ENCODE assay signal across 8 cellular contexts in the genomic region with DNA sequence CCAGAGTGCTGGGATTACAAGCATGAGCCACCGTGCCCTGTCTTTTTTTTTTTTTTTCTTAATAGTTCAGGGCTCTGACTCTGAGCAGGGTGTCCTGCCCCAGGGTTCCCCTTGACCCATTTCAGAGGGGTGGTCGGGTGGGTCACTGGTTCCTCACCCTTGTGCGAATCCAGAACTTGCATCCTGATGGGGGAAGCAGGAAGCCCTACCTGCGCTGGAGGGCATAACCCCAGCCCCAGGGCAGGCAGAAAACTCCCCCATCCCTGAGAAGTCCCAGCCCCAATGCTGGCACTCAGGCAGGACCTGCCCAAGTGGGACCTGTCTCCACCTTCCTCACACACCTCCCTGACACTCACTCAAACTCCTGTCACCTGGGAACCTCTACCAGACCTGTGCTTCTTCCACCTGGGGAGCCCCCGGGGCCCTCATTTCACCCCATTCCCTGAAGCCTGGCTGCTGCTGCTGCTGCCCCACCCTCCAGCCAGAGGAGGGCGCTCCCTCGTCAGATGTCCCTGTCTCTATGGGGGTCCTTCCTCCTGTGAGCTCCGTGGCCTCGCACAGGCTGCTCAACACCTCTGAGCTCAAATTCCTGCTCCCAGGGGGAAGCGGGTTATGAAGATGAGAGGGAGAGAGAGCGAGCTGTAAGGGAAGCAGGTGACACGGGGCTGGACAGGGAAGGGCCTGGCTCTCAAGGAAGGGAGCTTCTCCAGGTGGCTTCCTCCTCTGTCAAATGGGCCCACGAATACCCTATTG. TPM values are rescaled to one million over a fixed set of nuclear protein-coding genes. Genes with fewer than 3 reads are reported as not detected.
DNase-seq lines count a peak whose midpoint lies in the region; FAIRE-seq and TF ChIP-seq lines count a peak whose summit lies in the region.

No MANE protein-coding gene starts in this region.

- H3F3A ChIP-seq in OCI-LY1 (ENCODE audit: insufficient read depth, low read length), result no peaks in the 10 kb centered on the region

- no peaks in the 10 kb centered on the region for H3K79me2 ChIP-seq in OCI-LY1 (ENCODE audit: insufficient read depth, low read length)

- H3K36me3 Mint-ChIP-seq in brain, result peaks cover 17% of the 10 kb centered on the region

- intact Hi-C loops in kidney (cut with DNase I), result no loop called here

- H3K9ac ChIP-seq in OCI-LY1 (ENCODE audit: low read length) (peak overlapping the region; percentile 12; the same call in 1 of the 2 replicates), kidney (ENCODE audit: low read length in 2 of 2) (no peak overlapping the region)

- no peak overlapping the region for H2AFZ ChIP-seq in OCI-LY1 (ENCODE audit: low read length)

- no peaks in the 10 kb centered on the region for H3K9me3 ChIP-seq in OCI-LY1 (ENCODE audit: low read length)
- no peaks in the 10 kb centered on the region for H3K9me3 ChIP-seq in kidney (ENCODE audit: control insufficient read depth in 1 of 2, low read length in 2 of 2)

- H3K4me2 ChIP-seq in OCI-LY1 (ENCODE audit: low read length), result peak overlapping the region; percentile 62

- peak overlapping the region; percentile 81 to 87 (median 86) for H3K4me3 Mint-ChIP-seq in brain

- peaks cover 17% of the 10 kb centered on the region for H3K4me1 Mint-ChIP-seq in brain

- H3K9me3 Mint-ChIP-seq in brain, result peaks cover 17 to 29% (median 25%) of the 10 kb centered on the region in 5 experiments

- H3K36me3 ChIP-seq in GM06990 (ENCODE audit: control insufficient read depth, insufficient read depth, low read length), result no peaks in the 10 kb centered on the region
- no peaks in the 10 kb centered on the region for H3K36me3 ChIP-seq in OCI-LY1 (ENCODE audit: insufficient read depth, low read length)
- H3K36me3 ChIP-seq in kidney (ENCODE audit: control insufficient read depth in 1 of 2, insufficient read depth in 2 of 2, low read length in 2 of 2), result no peaks in the 10 kb centered on the region

- no peak for TF ChIP-seq POLR2A in H54 (IDR thresholded peaks at IDR 0.05; ENCODE audit: low read depth, low read length)

- TF ChIP-seq CTCF in GM06990 (IDR thresholded peaks at IDR 0.05; ENCODE audit: insufficient read depth, low read length, poor library complexity, severe bottlenecking) (peak; percentile 36), OCI-LY1 (IDR thresholded peaks at IDR 0.05; ENCODE audit: low read length) (peak; percentile 94), brain (conservative IDR thresholded peaks at IDR 0.05) (peak; percentile 13 to 60), kidney (IDR thresholded peaks at IDR 0.05; ENCODE audit: borderline replicate concordance, extremely low read depth, insufficient read depth) (peak; percentile 19)

- no peak overlapping the region for H3K27ac ChIP-seq in OCI-LY1 (ENCODE audit: low read depth, low read length, poor library complexity, severe bottlenecking)
- no peak overlapping the region for H3K27ac ChIP-seq in kidney (ENCODE audit: low read depth in 2 of 2, low read length in 2 of 2)

- H3K27ac Mint-ChIP-seq in brain, result peak overlapping the region in 1 of 5 experiments; percentile 67

- DNase-seq in GM06990 (ENCODE audit: extremely low read depth, insufficient read length), result no peak
- peak; percentile 66 for DNase-seq in kidney
- peak; percentile 23 to 43 for DNase-seq in stimulated activated CD4-positive, alpha-beta T cell treated with anti-CD3 and anti-CD28 coated beads, Interleukin-2, amount 100 ng/mL, for 48 hours
- DNase-seq in foreskin melanocyte, result no peak
- DNase-seq in H54 (ENCODE audit: insufficient read length, low spot score), result no peak
- no peak for DNase-seq in DMS 273 (lab: John Stamatoyannopoulos, UW; ENCODE audit: unreplicated experiment)

- peaks cover 57% of the 10 kb centered on the region for H3K27me3 Mint-ChIP-seq in brain

- no peaks in the 10 kb centered on the region for H4K20me1 ChIP-seq in OCI-LY1 (ENCODE audit: insufficient read depth, low read length)

- H3K4me1 ChIP-seq in OCI-LY1 (ENCODE audit: insufficient read depth, low read length, severe bottlenecking) (peaks cover 8% of the 10 kb centered on the region), kidney (ENCODE audit: control insufficient read depth in 1 of 2, insufficient read depth in 1 of 2, low read depth in 1 of 2, low read length in 2 of 2) (peaks cover 0 to 8% of the 10 kb centered on the region in 2 donors)

- H3K9me2 ChIP-seq in OCI-LY1 (ENCODE audit: low read depth, low read length), result no peaks in the 10 kb centered on the region

- H3K4me3 ChIP-seq in GM06990 (replicated peaks; ENCODE audit: low read depth, low read length) (no peak overlapping the region), OCI-LY1 (ENCODE audit: low read depth, low read length, poor library complexity, severe bottlenecking) (peak overlapping the region; percentile 44), kidney (ENCODE audit: low read length in 2 of 2) (peak overlapping the region; percentile 25 to 62)

- no peak for FAIRE-seq in kidney (lab: Jason Lieb, UNC)
- no peak for FAIRE-seq in H54 (lab: Jason Lieb, UNC)

- no peaks in the 10 kb centered on the region; the same call in 1 of the 2 replicates for H3K27me3 ChIP-seq in GM06990 (replicated peaks; ENCODE audit: control insufficient read depth, insufficient read depth, low read length)
- 0 out of 2 replicates have a peak, but pooled peaks cover 3% of the 10 kb centered on the region for H3K27me3 ChIP-seq in OCI-LY1 (ENCODE audit: insufficient read depth, low read length)

RNA-seq across cellular contexts. Expression of a gene that starts 15.1 kb away (rescaled TPM):
- polyA plus RNA-seq in brain (ENCODE audit: insufficient read depth, low read depth, low replicate concordance) (3.7 TPM), kidney (ENCODE audit: insufficient read depth, low read depth, low replicate concordance) (1.7 TPM)
- 5.4 TPM for total RNA-seq in kidney

Comparison
In these comparisons a context has a peak if more than half of its experiments do, and no peak if none do; other contexts are left out.
1. DNase-seq: peak in kidney (single experiment) and stimulated activated CD4-positive, alpha-beta T cell treated with anti-CD3 and anti-CD28 coated beads, Interleukin-2, amount 100 ng/mL, for 48 hours (2 of 2); none in GM06990 (single experiment), foreskin melanocyte (single experiment), H54 (single experiment) and DMS 273 (single experiment).
2. CTCF ChIP-seq: peak in every context shown above with its lines; median percentile 94 in OCI-LY1; 36 in brain; 36 in GM06990; 19 in kidney.